Comparison of ENCODE assay signal across 1 cellular context in genomic region chr21:36073181-36073580, GRCh38.
TF ChIP-seq lines count a peak whose summit lies in the region.

No MANE protein-coding gene starts in this region.

TF ChIP-seq in HepG2, 621 proteins besides CTCF, POLR2A, EP300 and RAD21 (continued from another document and continues in another):
- no peak for TF ChIP-seq ZFAT (CRISPR knock-in tag; conservative IDR thresholded peaks at IDR 0.05)
- 0 out of 2 replicates have a peak, but pooled peaks have one; percentile 12 for TF ChIP-seq ELF3 (CRISPR knock-in tag; IDR thresholded peaks at IDR 0.05)
- TF ChIP-seq PTBP1 (IDR thresholded peaks at IDR 0.05; ENCODE audit: low read depth, low read length, poor library complexity, severe bottlenecking): no peak
- TF ChIP-seq, protein P1, sequence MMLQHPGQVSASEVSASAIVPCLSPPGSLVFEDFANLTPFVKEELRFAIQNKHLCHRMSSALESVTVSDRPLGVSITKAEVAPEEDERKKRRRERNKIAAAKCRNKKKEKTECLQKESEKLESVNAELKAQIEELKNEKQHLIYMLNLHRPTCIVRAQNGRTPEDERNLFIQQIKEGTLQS (CRISPR knock-in tag; IDR thresholded peaks at IDR 0.05): no peak
- TF ChIP-seq FOXP4 (CRISPR knock-in tag; IDR thresholded peaks at IDR 0.05): peak; percentile 76
- TF ChIP-seq NFRKB (IDR thresholded peaks at IDR 0.05): no peak
- TF ChIP-seq HDAC2 (CRISPR knock-in tag; IDR thresholded peaks at IDR 0.05): peak; percentile 53
- TF ChIP-seq, protein P2, sequence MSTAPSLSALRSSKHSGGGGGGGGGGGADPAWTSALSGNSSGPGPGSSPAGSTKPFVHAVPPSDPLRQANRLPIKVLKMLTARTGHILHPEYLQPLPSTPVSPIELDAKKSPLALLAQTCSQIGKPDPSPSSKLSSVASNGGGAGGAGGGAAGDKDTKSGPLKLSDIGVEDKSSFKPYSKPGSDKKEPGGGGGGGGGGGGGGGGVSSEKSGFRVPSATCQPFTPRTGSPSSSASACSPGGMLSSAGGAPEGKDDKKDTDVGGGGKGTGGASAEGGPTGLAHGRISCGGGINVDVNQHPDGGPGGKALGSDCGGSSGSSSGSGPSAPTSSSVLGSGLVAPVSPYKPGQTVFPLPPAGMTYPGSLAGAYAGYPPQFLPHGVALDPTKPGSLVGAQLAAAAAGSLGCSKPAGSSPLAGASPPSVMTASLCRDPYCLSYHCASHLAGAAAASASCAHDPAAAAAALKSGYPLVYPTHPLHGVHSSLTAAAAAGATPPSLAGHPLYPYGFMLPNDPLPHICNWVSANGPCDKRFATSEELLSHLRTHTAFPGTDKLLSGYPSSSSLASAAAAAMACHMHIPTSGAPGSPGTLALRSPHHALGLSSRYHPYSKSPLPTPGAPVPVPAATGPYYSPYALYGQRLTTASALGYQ (CRISPR knock-in tag; IDR thresholded peaks at IDR 0.05): peak; percentile 82
- TF ChIP-seq HMG20B (CRISPR knock-in tag; conservative IDR thresholded peaks at IDR 0.05): no peak
- TF ChIP-seq ZNF644 (CRISPR knock-in tag; IDR thresholded peaks at IDR 0.05; ENCODE audit: low read depth): peak; percentile 69
- TF ChIP-seq ZNF556 (CRISPR knock-in tag; IDR thresholded peaks at IDR 0.05; ENCODE audit: borderline replicate concordance): 0 out of 2 replicates have a peak, but pooled peaks have one; percentile 53
- TF ChIP-seq PLSCR1 (CRISPR knock-in tag; IDR thresholded peaks at IDR 0.05; ENCODE audit: borderline replicate concordance): no peak
- no peak for TF ChIP-seq CSRNP1 (CRISPR knock-in tag; IDR thresholded peaks at IDR 0.05)
- TF ChIP-seq ATM (IDR thresholded peaks at IDR 0.05; ENCODE audit: borderline replicate concordance): no peak
- 0 out of 2 replicates have a peak, but pooled peaks have one; percentile 30 for TF ChIP-seq ZNF430 (CRISPR knock-in tag; IDR thresholded peaks at IDR 0.05)
- TF ChIP-seq, protein P3, sequence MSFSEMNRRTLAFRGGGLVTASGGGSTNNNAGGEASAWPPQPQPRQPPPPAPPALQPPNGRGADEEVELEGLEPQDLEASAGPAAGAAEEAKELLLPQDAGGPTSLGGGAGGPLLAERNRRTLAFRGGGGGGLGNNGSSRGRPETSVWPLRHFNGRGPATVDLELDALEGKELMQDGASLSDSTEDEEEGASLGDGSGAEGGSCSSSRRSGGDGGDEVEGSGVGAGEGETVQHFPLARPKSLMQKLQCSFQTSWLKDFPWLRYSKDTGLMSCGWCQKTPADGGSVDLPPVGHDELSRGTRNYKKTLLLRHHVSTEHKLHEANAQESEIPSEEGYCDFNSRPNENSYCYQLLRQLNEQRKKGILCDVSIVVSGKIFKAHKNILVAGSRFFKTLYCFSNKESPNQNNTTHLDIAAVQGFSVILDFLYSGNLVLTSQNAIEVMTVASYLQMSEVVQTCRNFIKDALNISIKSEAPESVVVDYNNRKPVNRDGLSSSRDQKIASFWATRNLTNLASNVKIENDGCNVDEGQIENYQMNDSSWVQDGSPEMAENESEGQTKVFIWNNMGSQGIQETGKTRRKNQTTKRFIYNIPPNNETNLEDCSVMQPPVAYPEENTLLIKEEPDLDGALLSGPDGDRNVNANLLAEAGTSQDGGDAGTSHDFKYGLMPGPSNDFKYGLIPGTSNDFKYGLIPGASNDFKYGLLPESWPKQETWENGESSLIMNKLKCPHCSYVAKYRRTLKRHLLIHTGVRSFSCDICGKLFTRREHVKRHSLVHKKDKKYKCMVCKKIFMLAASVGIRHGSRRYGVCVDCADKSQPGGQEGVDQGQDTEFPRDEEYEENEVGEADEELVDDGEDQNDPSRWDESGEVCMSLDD (CRISPR knock-in tag; IDR thresholded peaks at IDR 0.05; ENCODE audit: borderline replicate concordance): peak; percentile 47; the same call in 1 of the 2 replicates
- no peak for TF ChIP-seq ARHGAP35 (CRISPR knock-in tag; IDR thresholded peaks at IDR 0.05; ENCODE audit: borderline replicate concordance)
- TF ChIP-seq, protein P4, sequence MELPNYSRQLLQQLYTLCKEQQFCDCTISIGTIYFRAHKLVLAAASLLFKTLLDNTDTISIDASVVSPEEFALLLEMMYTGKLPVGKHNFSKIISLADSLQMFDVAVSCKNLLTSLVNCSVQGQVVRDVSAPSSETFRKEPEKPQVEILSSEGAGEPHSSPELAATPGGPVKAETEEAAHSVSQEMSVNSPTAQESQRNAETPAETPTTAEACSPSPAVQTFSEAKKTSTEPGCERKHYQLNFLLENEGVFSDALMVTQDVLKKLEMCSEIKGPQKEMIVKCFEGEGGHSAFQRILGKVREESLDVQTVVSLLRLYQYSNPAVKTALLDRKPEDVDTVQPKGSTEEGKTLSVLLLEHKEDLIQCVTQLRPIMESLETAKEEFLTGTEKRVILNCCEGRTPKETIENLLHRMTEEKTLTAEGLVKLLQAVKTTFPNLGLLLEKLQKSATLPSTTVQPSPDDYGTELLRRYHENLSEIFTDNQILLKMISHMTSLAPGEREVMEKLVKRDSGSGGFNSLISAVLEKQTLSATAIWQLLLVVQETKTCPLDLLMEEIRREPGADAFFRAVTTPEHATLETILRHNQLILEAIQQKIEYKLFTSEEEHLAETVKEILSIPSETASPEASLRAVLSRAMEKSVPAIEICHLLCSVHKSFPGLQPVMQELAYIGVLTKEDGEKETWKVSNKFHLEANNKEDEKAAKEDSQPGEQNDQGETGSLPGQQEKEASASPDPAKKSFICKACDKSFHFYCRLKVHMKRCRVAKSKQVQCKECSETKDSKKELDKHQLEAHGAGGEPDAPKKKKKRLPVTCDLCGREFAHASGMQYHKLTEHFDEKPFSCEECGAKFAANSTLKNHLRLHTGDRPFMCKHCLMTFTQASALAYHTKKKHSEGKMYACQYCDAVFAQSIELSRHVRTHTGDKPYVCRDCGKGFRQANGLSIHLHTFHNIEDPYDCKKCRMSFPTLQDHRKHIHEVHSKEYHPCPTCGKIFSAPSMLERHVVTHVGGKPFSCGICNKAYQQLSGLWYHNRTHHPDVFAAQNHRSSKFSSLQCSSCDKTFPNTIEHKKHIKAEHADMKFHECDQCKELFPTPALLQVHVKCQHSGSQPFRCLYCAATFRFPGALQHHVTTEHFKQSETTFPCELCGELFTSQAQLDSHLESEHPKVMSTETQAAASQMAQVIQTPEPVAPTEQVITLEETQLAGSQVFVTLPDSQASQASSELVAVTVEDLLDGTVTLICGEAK (IDR thresholded peaks at IDR 0.05): no peak
- TF ChIP-seq, protein P4 (CRISPR knock-in tag; IDR thresholded peaks at IDR 0.05): no peak
- TF ChIP-seq MIER3 (CRISPR knock-in tag; IDR thresholded peaks at IDR 0.05; ENCODE audit: borderline replicate concordance): 0 out of 2 replicates have a peak, but pooled peaks have one; percentile 41
- TF ChIP-seq ZNF660 (CRISPR knock-in tag; IDR thresholded peaks at IDR 0.05; ENCODE audit: borderline replicate concordance, low read depth): no peak
- peak; percentile 65; the same call in 1 of the 2 replicates for TF ChIP-seq TARDBP (CRISPR knock-in tag; IDR thresholded peaks at IDR 0.05)
- TF ChIP-seq GMEB2 (CRISPR knock-in tag; IDR thresholded peaks at IDR 0.05; ENCODE audit: low read depth): no peak
- TF ChIP-seq IKZF4 (CRISPR knock-in tag; IDR thresholded peaks at IDR 0.05; ENCODE audit: borderline replicate concordance, low read depth, not compliant biosample characterization): no peak
- TF ChIP-seq TCF7 (IDR thresholded peaks at IDR 0.05; ENCODE audit: low read depth): no peak; the same call in 1 of the 2 replicates
- TF ChIP-seq DMTF1 (CRISPR knock-in tag; IDR thresholded peaks at IDR 0.05): no peak
- no peak for TF ChIP-seq HOXA5 (CRISPR knock-in tag; IDR thresholded peaks at IDR 0.05)
- TF ChIP-seq KAT8 (CRISPR knock-in tag; IDR thresholded peaks at IDR 0.05): peak; percentile 39; the same call in 1 of the 2 replicates
- TF ChIP-seq POLR2G (IDR thresholded peaks at IDR 0.05; ENCODE audit: low read depth, low read length): no peak
- peak; percentile 93 for TF ChIP-seq RARA (CRISPR knock-in tag; IDR thresholded peaks at IDR 0.05)
- peak; percentile 68 for TF ChIP-seq MED1 (CRISPR knock-in tag; IDR thresholded peaks at IDR 0.05)
